Comparison of ENCODE assay signal across 1 cellular context in the genomic region with DNA sequence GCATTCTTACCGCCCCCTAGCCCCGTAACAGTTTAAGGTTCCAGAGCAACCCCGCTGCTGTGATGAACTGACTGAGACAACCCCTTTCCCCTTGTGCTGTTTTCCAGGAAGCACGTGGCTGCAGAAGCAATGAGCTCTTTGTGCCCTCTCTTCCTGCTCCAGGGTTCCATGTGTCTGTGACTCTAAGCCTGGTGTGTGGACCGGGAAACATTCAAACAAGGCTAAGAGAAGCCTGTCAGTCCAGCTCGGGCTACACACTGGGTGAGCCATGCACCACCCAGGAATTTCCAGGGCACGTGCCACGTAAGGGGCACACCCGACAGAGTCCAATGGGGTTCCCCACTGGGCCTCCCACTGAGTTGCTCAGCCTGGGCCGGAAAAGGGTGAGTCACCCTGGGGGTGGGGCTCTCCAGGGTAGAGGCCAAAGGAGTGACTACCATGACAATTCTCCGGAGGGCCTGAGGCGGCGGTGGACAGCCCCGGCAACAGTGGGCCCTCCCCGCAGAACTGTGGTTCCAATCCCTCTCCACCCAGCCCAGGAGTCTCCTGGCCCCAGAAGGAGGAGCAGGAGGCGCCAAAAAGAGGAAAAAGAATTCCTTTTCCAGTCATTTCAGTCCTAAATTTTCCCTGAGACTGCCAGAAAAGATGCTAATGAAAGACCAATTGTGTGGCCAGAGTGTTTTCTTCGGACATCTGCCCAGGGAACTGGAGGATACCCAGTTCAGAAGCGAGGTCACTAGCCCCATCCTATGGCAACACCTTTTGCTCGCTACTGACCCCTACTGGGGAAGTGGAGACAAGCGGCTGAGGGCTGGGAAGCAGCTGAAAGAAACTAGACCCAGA.
TF ChIP-seq lines count a peak whose summit lies in the region.

No MANE protein-coding gene starts in this region.

TF ChIP-seq in K562, 482 proteins besides CTCF, POLR2A, EP300 and RAD21 (continued from another document and continues in another):
- TF ChIP-seq, protein P1, sequence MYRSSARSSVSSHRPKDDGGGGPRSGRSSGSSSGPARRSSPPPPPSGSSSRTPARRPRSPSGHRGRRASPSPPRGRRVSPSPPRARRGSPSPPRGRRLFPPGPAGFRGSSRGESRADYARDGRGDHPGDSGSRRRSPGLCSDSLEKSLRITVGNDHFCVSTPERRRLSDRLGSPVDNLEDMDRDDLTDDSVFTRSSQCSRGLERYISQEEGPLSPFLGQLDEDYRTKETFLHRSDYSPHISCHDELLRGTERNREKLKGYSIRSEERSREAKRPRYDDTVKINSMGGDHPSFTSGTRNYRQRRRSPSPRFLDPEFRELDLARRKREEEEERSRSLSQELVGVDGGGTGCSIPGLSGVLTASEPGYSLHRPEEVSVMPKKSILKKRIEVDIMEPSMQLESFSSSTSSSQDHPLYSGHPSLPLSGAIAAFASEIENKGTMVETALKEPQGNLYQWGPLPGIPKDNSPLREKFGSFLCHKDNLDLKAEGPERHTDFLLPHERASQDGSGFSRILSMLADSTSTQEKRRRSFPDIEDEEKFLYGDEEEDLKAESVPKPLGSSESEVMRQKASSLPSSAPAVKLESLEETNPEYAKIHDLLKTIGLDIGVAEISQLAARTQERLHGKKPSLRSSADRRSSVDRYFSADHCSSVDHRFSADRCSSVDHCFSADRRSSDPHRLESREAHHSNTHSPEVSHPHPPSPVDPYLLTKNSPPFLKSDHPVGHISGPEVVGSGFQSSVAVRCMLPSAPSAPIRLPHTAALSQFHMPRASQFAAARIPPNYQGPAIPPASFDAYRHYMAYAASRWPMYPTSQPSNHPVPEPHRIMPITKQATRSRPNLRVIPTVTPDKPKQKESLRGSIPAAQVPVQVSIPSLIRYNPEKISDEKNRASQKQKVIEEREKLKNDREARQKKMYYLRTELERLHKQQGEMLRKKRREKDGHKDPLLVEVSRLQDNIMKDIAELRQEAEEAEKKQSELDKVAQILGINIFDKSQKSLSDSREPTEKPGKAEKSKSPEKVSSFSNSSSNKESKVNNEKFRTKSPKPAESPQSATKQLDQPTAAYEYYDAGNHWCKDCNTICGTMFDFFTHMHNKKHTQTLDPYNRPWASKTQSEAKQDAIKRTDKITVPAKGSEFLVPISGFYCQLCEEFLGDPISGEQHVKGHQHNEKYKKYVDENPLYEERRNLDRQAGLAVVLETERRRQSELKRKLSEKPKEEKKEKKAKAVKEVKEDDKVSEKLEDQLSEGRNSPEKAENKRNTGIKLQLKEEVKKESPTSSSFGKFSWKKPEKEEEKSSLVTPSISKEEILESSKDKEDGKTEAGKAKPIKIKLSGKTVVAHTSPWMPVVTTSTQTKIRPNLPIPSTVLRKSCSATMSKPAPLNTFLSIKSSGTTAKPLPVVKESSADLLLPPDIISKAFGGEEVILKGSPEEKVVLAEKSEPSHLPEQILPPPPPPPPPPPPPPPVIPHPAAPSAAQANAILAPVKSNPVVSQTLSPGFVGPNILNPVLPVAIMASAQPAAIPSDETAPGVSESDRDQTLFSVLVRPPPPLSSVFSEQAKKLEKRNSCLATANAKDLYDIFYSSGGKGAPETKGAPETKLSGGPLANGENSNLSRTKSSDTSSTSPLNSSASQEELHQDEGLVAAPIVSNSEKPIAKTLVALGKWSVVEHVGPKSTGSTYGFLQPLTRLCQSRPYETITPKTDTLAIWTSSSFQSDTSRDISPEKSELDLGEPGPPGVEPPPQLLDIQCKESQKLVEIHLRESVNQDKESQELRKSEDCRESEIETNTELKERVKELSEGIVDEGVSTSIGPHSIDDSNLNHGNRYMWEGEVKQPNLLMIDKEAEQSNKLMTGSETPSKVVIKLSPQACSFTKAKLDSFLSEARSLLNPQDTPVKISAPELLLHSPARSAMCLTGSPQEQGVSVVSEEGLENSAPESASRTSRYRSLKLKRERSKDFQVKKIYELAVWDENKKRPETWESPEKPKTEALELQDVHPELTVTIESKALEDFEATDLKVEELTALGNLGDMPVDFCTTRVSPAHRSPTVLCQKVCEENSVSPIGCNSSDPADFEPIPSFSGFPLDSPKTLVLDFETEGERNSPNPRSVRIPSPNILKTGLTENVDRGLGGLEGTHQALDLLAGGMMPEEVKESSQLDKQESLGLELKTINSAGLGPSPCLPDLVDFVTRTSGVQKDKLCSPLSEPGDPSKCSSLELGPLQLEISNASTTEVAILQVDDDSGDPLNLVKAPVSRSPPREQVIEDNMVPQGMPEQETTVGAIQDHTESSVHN (IDR thresholded peaks at IDR 0.05; ENCODE audit: borderline replicate concordance in 1 of 2, low read depth in 1 of 2), result 0 out of 4 replicates have a peak, but pooled peaks of 1 of the 2 experiments have one; percentile 43
- TF ChIP-seq CBFA2T3 (IDR thresholded peaks at IDR 0.05), result peak; percentile 27; the same call in 1 of the 2 replicates
- TF ChIP-seq FOXP4 (CRISPR knock-in tag; IDR thresholded peaks at IDR 0.05; ENCODE audit: borderline replicate concordance), result no peak
- no peak for TF ChIP-seq PHTF2 (CRISPR knock-in tag; IDR thresholded peaks at IDR 0.05)
- TF ChIP-seq AFF1 (IDR thresholded peaks at IDR 0.05; ENCODE audit: low read depth in 1 of 2, partially characterized antibody in 2 of 2), result peak in 1 of 2 experiments; percentile 41
- TF ChIP-seq BRD9 (IDR thresholded peaks at IDR 0.05; ENCODE audit: low read depth, partially characterized antibody), result peak; percentile 53
- no peak for TF ChIP-seq FIP1L1 (IDR thresholded peaks at IDR 0.05; ENCODE audit: low read depth, low read length, poor library complexity, severe bottlenecking)
- TF ChIP-seq, protein P2, sequence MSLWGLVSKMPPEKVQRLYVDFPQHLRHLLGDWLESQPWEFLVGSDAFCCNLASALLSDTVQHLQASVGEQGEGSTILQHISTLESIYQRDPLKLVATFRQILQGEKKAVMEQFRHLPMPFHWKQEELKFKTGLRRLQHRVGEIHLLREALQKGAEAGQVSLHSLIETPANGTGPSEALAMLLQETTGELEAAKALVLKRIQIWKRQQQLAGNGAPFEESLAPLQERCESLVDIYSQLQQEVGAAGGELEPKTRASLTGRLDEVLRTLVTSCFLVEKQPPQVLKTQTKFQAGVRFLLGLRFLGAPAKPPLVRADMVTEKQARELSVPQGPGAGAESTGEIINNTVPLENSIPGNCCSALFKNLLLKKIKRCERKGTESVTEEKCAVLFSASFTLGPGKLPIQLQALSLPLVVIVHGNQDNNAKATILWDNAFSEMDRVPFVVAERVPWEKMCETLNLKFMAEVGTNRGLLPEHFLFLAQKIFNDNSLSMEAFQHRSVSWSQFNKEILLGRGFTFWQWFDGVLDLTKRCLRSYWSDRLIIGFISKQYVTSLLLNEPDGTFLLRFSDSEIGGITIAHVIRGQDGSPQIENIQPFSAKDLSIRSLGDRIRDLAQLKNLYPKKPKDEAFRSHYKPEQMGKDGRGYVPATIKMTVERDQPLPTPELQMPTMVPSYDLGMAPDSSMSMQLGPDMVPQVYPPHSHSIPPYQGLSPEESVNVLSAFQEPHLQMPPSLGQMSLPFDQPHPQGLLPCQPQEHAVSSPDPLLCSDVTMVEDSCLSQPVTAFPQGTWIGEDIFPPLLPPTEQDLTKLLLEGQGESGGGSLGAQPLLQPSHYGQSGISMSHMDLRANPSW (CRISPR knock-in tag; IDR thresholded peaks at IDR 0.05), result 0 out of 2 replicates have a peak, but pooled peaks have one; percentile 64
- TF ChIP-seq, protein P3, sequence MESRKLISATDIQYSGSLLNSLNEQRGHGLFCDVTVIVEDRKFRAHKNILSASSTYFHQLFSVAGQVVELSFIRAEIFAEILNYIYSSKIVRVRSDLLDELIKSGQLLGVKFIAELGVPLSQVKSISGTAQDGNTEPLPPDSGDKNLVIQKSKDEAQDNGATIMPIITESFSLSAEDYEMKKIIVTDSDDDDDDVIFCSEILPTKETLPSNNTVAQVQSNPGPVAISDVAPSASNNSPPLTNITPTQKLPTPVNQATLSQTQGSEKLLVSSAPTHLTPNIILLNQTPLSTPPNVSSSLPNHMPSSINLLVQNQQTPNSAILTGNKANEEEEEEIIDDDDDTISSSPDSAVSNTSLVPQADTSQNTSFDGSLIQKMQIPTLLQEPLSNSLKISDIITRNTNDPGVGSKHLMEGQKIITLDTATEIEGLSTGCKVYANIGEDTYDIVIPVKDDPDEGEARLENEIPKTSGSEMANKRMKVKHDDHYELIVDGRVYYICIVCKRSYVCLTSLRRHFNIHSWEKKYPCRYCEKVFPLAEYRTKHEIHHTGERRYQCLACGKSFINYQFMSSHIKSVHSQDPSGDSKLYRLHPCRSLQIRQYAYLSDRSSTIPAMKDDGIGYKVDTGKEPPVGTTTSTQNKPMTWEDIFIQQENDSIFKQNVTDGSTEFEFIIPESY (CRISPR knock-in tag; IDR thresholded peaks at IDR 0.05), result peak; percentile 46
- no peak for TF ChIP-seq ZNF347 (CRISPR knock-in tag; IDR thresholded peaks at IDR 0.05; ENCODE audit: low read depth)
- TF ChIP-seq IFI16 (CRISPR knock-in tag; IDR thresholded peaks at IDR 0.05), result no peak
- TF ChIP-seq, protein P4, sequence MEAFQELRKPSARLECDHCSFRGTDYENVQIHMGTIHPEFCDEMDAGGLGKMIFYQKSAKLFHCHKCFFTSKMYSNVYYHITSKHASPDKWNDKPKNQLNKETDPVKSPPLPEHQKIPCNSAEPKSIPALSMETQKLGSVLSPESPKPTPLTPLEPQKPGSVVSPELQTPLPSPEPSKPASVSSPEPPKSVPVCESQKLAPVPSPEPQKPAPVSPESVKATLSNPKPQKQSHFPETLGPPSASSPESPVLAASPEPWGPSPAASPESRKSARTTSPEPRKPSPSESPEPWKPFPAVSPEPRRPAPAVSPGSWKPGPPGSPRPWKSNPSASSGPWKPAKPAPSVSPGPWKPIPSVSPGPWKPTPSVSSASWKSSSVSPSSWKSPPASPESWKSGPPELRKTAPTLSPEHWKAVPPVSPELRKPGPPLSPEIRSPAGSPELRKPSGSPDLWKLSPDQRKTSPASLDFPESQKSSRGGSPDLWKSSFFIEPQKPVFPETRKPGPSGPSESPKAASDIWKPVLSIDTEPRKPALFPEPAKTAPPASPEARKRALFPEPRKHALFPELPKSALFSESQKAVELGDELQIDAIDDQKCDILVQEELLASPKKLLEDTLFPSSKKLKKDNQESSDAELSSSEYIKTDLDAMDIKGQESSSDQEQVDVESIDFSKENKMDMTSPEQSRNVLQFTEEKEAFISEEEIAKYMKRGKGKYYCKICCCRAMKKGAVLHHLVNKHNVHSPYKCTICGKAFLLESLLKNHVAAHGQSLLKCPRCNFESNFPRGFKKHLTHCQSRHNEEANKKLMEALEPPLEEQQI (IDR thresholded peaks at IDR 0.05), result no peak
- no peak for TF ChIP-seq ZNF212 (CRISPR knock-in tag; IDR thresholded peaks at IDR 0.05)
- no peak for TF ChIP-seq NFYB (IDR thresholded peaks at IDR 0.05; ENCODE audit: extremely low read depth, insufficient read length)
- peak; percentile 40; the same call in 1 of the 2 replicates for TF ChIP-seq MITF (IDR thresholded peaks at IDR 0.05)
- TF ChIP-seq KDM5B (IDR thresholded peaks at IDR 0.05; ENCODE audit: insufficient replicate concordance, low read depth, low read length), result peak; percentile 27
- peak; percentile 88 for TF ChIP-seq CXXC5 (CRISPR knock-in tag; IDR thresholded peaks at IDR 0.05)
- TF ChIP-seq RFX1 (IDR thresholded peaks at IDR 0.05), result peak; percentile 43
- no peak for TF ChIP-seq BRF1 (IDR thresholded peaks at IDR 0.05; ENCODE audit: borderline replicate concordance, extremely low read depth, insufficient read length)
- peak; percentile 69; the same call in 1 of the 2 replicates for TF ChIP-seq ZKSCAN8 (CRISPR knock-in tag; IDR thresholded peaks at IDR 0.05)
- TF ChIP-seq NBN (IDR thresholded peaks at IDR 0.05; ENCODE audit: low read depth), result 0 out of 2 replicates have a peak, but pooled peaks have one; percentile 24
